21 cellular contexts compared by ENCODE assay signal in the genomic region with DNA sequence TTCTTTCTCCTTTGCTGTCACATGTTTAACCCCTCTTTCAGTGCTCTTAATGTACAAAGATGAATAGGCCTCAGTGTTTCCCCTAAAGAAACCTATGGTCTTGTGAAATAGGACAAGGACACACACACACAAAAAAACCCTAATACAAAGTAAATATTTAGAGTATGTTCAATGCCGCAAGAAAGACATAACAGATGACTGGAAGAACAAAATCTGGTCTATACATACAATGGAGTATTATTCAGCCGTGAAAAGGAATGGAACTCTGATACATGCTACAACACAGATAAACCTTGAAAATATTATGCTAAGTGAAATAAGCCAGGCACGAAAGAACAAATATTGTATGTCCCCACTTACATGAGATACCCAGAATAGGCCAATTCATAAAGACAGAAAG.
A peak's percentile ranks its signal among the peaks of the same experiment; 100 is the strongest.
DNase-seq lines count a peak whose midpoint lies in the region; ATAC-seq, FAIRE-seq and TF ChIP-seq lines count a peak whose summit lies in the region.
"Had no signal": no experiment of that assay in that cellular context is flagged by ENCODE, and none has a peak within 500 bp of the region (broad histone marks: within the 10 kb centered on the region; RNA-seq: fewer than 3 reads in every experiment).

No MANE protein-coding gene starts in this region.

- intact Hi-C loops in activated CD8-positive, alpha-beta T cell treated with anti-CD3 and anti-CD28 coated beads for 36 hours (cut with micrococcal nuclease): no loop called here
- intact Hi-C loops in CD8-positive, alpha-beta T cell (cut with DNase I, micrococcal nuclease): no loop called here
- intact Hi-C loops in K562 (cut with micrococcal nuclease) (no loop called here), natural killer cell (cut with micrococcal nuclease) (no loop called here), head of caudate nucleus (cut with DNase I) (no loop called here), right cardiac atrium (cut with DNase I) (no loop called here)

- H2AFZ ChIP-seq in K562 (ENCODE audit: low read depth, low read length): no peak overlapping the region

- CTCF ChIA-PET in activated CD8-positive, alpha-beta T cell treated with anti-CD3 and anti-CD28 coated beads for 36 hours (lab: Charles Lee): no interaction called here
- CTCF ChIA-PET in activated CD8-positive, alpha-beta T cell treated with anti-CD3 and anti-CD28 coated beads, Interleukin-2, amount 10 ng/mL, durations not matched to agents 7 days and 5 days (lab: Charles Lee): interaction anchor here (0.6 kb wide), 1 partner anchor 9 kb away, joined by 3 read pairs; no protein-coding TSS in a partner anchor
- CTCF ChIA-PET in CD8-positive, alpha-beta T cell (lab: Charles Lee): no interaction called here
- CTCF ChIA-PET in K562 (lab: Yijun Ruan, JAX; ENCODE audit: low intra/inter-chr PET ratio): no interaction called here

- H3K4me2 ChIP-seq in K562 (ENCODE audit: insufficient read depth, low read length): no peak overlapping the region
- H3K4me2 ChIP-seq: A549 had no signal

- peaks cover 1% of the 10 kb centered on the region for H3K9me3 Mint-ChIP-seq in activated CD8-positive, alpha-beta T cell treated with anti-CD3 and anti-CD28 coated beads for 36 hours
- H3K9me3 Mint-ChIP-seq in activated CD8-positive, alpha-beta T cell treated with anti-CD3 and anti-CD28 coated beads, Interleukin-2, amount 10 ng/mL, durations not matched to agents 7 days and 5 days (ENCODE audit: insufficient read depth): no peaks in the 10 kb centered on the region
- peaks cover 2% of the 10 kb centered on the region for H3K9me3 Mint-ChIP-seq in CD8-positive, alpha-beta T cell
- peaks cover 0 to 3% of the 10 kb centered on the region in 2 donors for H3K9me3 Mint-ChIP-seq in natural killer cell

- no peak for TF ChIP-seq CTCF in activated CD8-positive, alpha-beta T cell treated with anti-CD3 and anti-CD28 coated beads for 36 hours (IDR thresholded peaks at IDR 0.05)
- no peak for TF ChIP-seq CTCF in CD8-positive, alpha-beta T cell (IDR thresholded peaks at IDR 0.05)
- TF ChIP-seq CTCF in K562 (IDR thresholded peaks at IDR 0.05 in 2 of 3, conservative IDR thresholded peaks at IDR 0.05 in 1 of 3; ENCODE audit: insufficient read depth in 2 of 3, low read depth in 1 of 3, low read length in 3 of 3) (no peak), natural killer cell (IDR thresholded peaks at IDR 0.05) (no peak)

- H3K79me2 ChIP-seq in K562 (ENCODE audit: control insufficient read depth, insufficient read depth, low read length): no peaks in the 10 kb centered on the region

- DNase-seq in activated CD8-positive, alpha-beta T cell treated with anti-CD3 and anti-CD28 coated beads for 36 hours: no peak
- no peak for DNase-seq in activated CD8-positive, alpha-beta T cell treated with anti-CD3 and anti-CD28 coated beads, Interleukin-2, amount 10 ng/mL, durations not matched to agents 7 days and 5 days
- no peak for DNase-seq in CD8-positive, alpha-beta T cell
- DNase-seq in K562 (ENCODE audit: extremely low read depth in 1 of 4, low spot score in 3 of 4) (no peak), natural killer cell (no peak), head of caudate nucleus (no peak), medulla oblongata (ENCODE audit: extremely low spot score) (no peak), right cardiac atrium (no peak)
- DNase-seq: DMS79, GOT3, KG1, NCI-H1105 treated with DMSO at 0.1 percent for 48 hours, NCI-H1694 treated with DMSO at 0.1 percent for 48 hours, NCI-H510A treated with DMSO at 0.1 percent for 48 hours, NCI-H774 had no signal

- no peak overlapping the region for H3K4me3 ChIP-seq in CD8-positive, alpha-beta T cell (ENCODE audit: low read depth, low read length)
- no peak overlapping the region for H3K4me3 ChIP-seq in K562
- H3K4me3 ChIP-seq in right cardiac atrium (ENCODE audit: low read length): no peak overlapping the region
- H3K4me3 ChIP-seq: A549 had no signal

- TF ChIP-seq POLR2A in K562 (conservative IDR thresholded peaks at IDR 0.05): no peak

- POLR2A ChIA-PET in activated CD8-positive, alpha-beta T cell treated with anti-CD3 and anti-CD28 coated beads for 36 hours (lab: Charles Lee): no interaction called here
- POLR2A ChIA-PET in activated CD8-positive, alpha-beta T cell treated with anti-CD3 and anti-CD28 coated beads, Interleukin-2, amount 10 ng/mL, durations not matched to agents 7 days and 5 days (lab: Charles Lee): no interaction called here
- POLR2A ChIA-PET in CD8-positive, alpha-beta T cell (lab: Charles Lee): no interaction called here
- POLR2A ChIA-PET in K562 (lab: Yijun Ruan, JAX): interaction anchor here (1.4 kb wide), 1 partner anchor 9 kb away, joined by 3 read pairs; no protein-coding TSS in a partner anchor

- in situ Hi-C loops in K562 (cut with MboI): no loop called here

- H3K4me1 Mint-ChIP-seq in activated CD8-positive, alpha-beta T cell treated with anti-CD3 and anti-CD28 coated beads for 36 hours (ENCODE audit: low read depth): peaks cover 47% of the 10 kb centered on the region
- peaks cover 41% of the 10 kb centered on the region for H3K4me1 Mint-ChIP-seq in activated CD8-positive, alpha-beta T cell treated with anti-CD3 and anti-CD28 coated beads, Interleukin-2, amount 10 ng/mL, durations not matched to agents 7 days and 5 days (ENCODE audit: low read depth)
- peaks cover 62% of the 10 kb centered on the region for H3K4me1 Mint-ChIP-seq in CD8-positive, alpha-beta T cell (ENCODE audit: low read depth)
- peaks cover 77 to 81% of the 10 kb centered on the region in 2 donors for H3K4me1 Mint-ChIP-seq in natural killer cell

- no peaks in the 10 kb centered on the region for H3K9me1 ChIP-seq in K562 (ENCODE audit: control insufficient read depth, insufficient read depth, low read length)

- no peak for ATAC-seq in activated CD8-positive, alpha-beta T cell treated with anti-CD3 and anti-CD28 coated beads for 36 hours
- no peak for ATAC-seq in activated CD8-positive, alpha-beta T cell treated with anti-CD3 and anti-CD28 coated beads, Interleukin-2, amount 10 ng/mL, durations not matched to agents 7 days and 5 days
- ATAC-seq in CD8-positive, alpha-beta T cell: no peak
- ATAC-seq in K562 (no peak), natural killer cell (no peak), right cardiac atrium (no peak)
- ATAC-seq: A549, HCT116, Right ventricle myocardium inferior had no signal

- H3K27me3 Mint-ChIP-seq in activated CD8-positive, alpha-beta T cell treated with anti-CD3 and anti-CD28 coated beads for 36 hours: no peaks in the 10 kb centered on the region
- H3K27me3 Mint-ChIP-seq in activated CD8-positive, alpha-beta T cell treated with anti-CD3 and anti-CD28 coated beads, Interleukin-2, amount 10 ng/mL, durations not matched to agents 7 days and 5 days (ENCODE audit: low read depth): no peaks in the 10 kb centered on the region
- no peaks in the 10 kb centered on the region for H3K27me3 Mint-ChIP-seq in CD8-positive, alpha-beta T cell (ENCODE audit: low read depth)
- no peaks in the 10 kb centered on the region for H3K27me3 Mint-ChIP-seq in natural killer cell (ENCODE audit: low read depth in 2 of 2)

- H3K4me3 Mint-ChIP-seq in activated CD8-positive, alpha-beta T cell treated with anti-CD3 and anti-CD28 coated beads for 36 hours: no peak overlapping the region
- no peak overlapping the region for H3K4me3 Mint-ChIP-seq in activated CD8-positive, alpha-beta T cell treated with anti-CD3 and anti-CD28 coated beads, Interleukin-2, amount 10 ng/mL, durations not matched to agents 7 days and 5 days
- H3K4me3 Mint-ChIP-seq in CD8-positive, alpha-beta T cell: no peak overlapping the region
- H3K4me3 Mint-ChIP-seq in natural killer cell: peak overlapping the region; percentile 66

- no peak for TF ChIP-seq EP300 in K562 (IDR thresholded peaks at IDR 0.05; ENCODE audit: low read length)

- peak overlapping the region; percentile 13 for H3K27ac Mint-ChIP-seq in activated CD8-positive, alpha-beta T cell treated with anti-CD3 and anti-CD28 coated beads for 36 hours
- H3K27ac Mint-ChIP-seq in activated CD8-positive, alpha-beta T cell treated with anti-CD3 and anti-CD28 coated beads, Interleukin-2, amount 10 ng/mL, durations not matched to agents 7 days and 5 days: no peak overlapping the region
- peak overlapping the region; percentile 82 for H3K27ac Mint-ChIP-seq in CD8-positive, alpha-beta T cell
- peak overlapping the region; percentile 97 to 99 for H3K27ac Mint-ChIP-seq in natural killer cell

- no peak overlapping the region for H3K27ac ChIP-seq in CD8-positive, alpha-beta T cell (ENCODE audit: low read depth, low read length)
- H3K27ac ChIP-seq in K562 (ENCODE audit: extremely low read depth, low read depth, low read length): no peak overlapping the region
- no peak overlapping the region for H3K27ac ChIP-seq in right cardiac atrium (ENCODE audit: low read length)
- H3K27ac ChIP-seq: A549 had no signal

- no peaks in the 10 kb centered on the region for H3K9me3 ChIP-seq in CD8-positive, alpha-beta T cell (ENCODE audit: low read length)
- no peaks in the 10 kb centered on the region for H3K9me3 ChIP-seq in K562 (replicated peaks; ENCODE audit: control insufficient read depth, insufficient read depth, low read depth, low read length)
- H3K9me3 ChIP-seq in right cardiac atrium (ENCODE audit: control insufficient read depth, low read length): no peaks in the 10 kb centered on the region
- H3K9me3 ChIP-seq: A549 had no signal

- no peaks in the 10 kb centered on the region for H4K20me1 ChIP-seq in K562 (replicated peaks; ENCODE audit: control insufficient read depth, insufficient read depth, low read length)

- BruUV-seq in K562 (replicated peaks; lab: Mats Ljungman, UMichigan): no TSS peak

- FAIRE-seq in K562 (lab: Jason Lieb, UNC): no peak
- FAIRE-seq: GM12892, GM18507, RCC 7860 had no signal

- no peaks in the 10 kb centered on the region for H3K27me3 ChIP-seq in CD8-positive, alpha-beta T cell (ENCODE audit: insufficient read depth, low read length)
- no peaks in the 10 kb centered on the region for H3K27me3 ChIP-seq in K562 (ENCODE audit: control insufficient read depth in 2 of 2, insufficient read depth in 2 of 2, low read length in 2 of 2)
- H3K27me3 ChIP-seq in right cardiac atrium (ENCODE audit: control insufficient read depth, insufficient read depth): no peaks in the 10 kb centered on the region

- peaks cover 31% of the 10 kb centered on the region for H3K4me1 ChIP-seq in CD8-positive, alpha-beta T cell (ENCODE audit: insufficient read depth, low read length)
- H3K4me1 ChIP-seq in K562 (replicated peaks in 1 of 2; ENCODE audit: control insufficient read depth in 2 of 2, insufficient read depth in 2 of 2, low read length in 2 of 2): no peaks in the 10 kb centered on the region
- no peaks in the 10 kb centered on the region for H3K4me1 ChIP-seq in right cardiac atrium (ENCODE audit: control insufficient read depth, insufficient read depth, low read length)

- no peak overlapping the region for H3K9ac ChIP-seq in K562 (ENCODE audit: insufficient read depth in 1 of 2, low read depth in 2 of 2, low read length in 2 of 2)

- H3K36me3 Mint-ChIP-seq in activated CD8-positive, alpha-beta T cell treated with anti-CD3 and anti-CD28 coated beads for 36 hours (ENCODE audit: low read depth): peaks cover 50% of the 10 kb centered on the region
- H3K36me3 Mint-ChIP-seq in activated CD8-positive, alpha-beta T cell treated with anti-CD3 and anti-CD28 coated beads, Interleukin-2, amount 10 ng/mL, durations not matched to agents 7 days and 5 days (ENCODE audit: low read depth): peaks cover 68% of the 10 kb centered on the region
- peaks cover 52% of the 10 kb centered on the region for H3K36me3 Mint-ChIP-seq in CD8-positive, alpha-beta T cell
- H3K36me3 Mint-ChIP-seq in natural killer cell: peaks cover 14% of the 10 kb centered on the region

- no peaks in the 10 kb centered on the region for H3K36me3 ChIP-seq in CD8-positive, alpha-beta T cell (ENCODE audit: insufficient read depth, low read length)
- H3K36me3 ChIP-seq in K562 (ENCODE audit: control insufficient read depth, insufficient read depth, low read length): peaks cover 47% of the 10 kb centered on the region

- TF ChIP-seq RAD21 in K562 (CRISPR knock-in tag; conservative IDR thresholded peaks at IDR 0.05 in 1 of 2, IDR thresholded peaks at IDR 0.05 in 1 of 2): no peak

- 100% methylated on average over 3 of the region's 3 CpGs for WGBS in K562 (ENCODE audit: insufficient coverage, low coverage, missing lambda C conversion rate)
- WGBS in right cardiac atrium: 98% methylated on average over 3 of the region's 3 CpGs
